9 cellular contexts compared by ENCODE assay signal in genomic region chr2:152542995-152543481, GRCh38.
A peak's percentile ranks its signal among the peaks of the same experiment; 100 is the strongest.
DNase-seq lines count a peak whose midpoint lies in the region; ATAC-seq and TF ChIP-seq lines count a peak whose summit lies in the region.
"Had no signal": no experiment of that assay in that cellular context is flagged by ENCODE, and none has a peak within 500 bp of the region (broad histone marks: within the 10 kb centered on the region; RNA-seq: fewer than 3 reads in every experiment).

No MANE protein-coding gene starts in this region.

- no peak overlapping the region for H3K4me3 ChIP-seq in left ventricle myocardium inferior
- H3K4me3 ChIP-seq in aorta (ENCODE audit: low read length in 2 of 2), result no peak overlapping the region

- WGBS in aorta, 2 donors, result 5 to 10% methylated on average over 4 of the region's 4 CpGs

- ATAC-seq in left cardiac atrium (no peak), aorta (ENCODE audit: low FRiP score) (peak; percentile 72), HG02973 (IDR thresholded peaks at IDR 0.05; ENCODE audit: unreplicated experiment) (no peak)

- H3K27me3 ChIP-seq in left ventricle myocardium inferior (ENCODE audit: low read depth) (no peaks in the 10 kb centered on the region), aorta (ENCODE audit: control insufficient read depth in 1 of 2, insufficient read depth in 2 of 2, low read length in 1 of 2) (no peaks in the 10 kb centered on the region)

- no peak for TF ChIP-seq CTCF in left ventricle myocardium inferior (IDR thresholded peaks at IDR 0.05; ENCODE audit: borderline replicate concordance)

- peak overlapping the region; percentile 43 for H3K27ac ChIP-seq in left ventricle myocardium inferior (replicated peaks)
- peak overlapping the region; percentile 80 to 98 for H3K27ac ChIP-seq in aorta (ENCODE audit: low read depth in 1 of 2, low read length in 2 of 2)

- DNase-seq in left ventricle myocardium inferior, result no peak
- no peak for DNase-seq in left cardiac atrium
- DNase-seq in dedifferentiated amniotic fluid mesenchymal stem cell (ENCODE audit: extremely low spot score), result peak; percentile 87
- DNase-seq in lung microvascular endothelial cell (ENCODE audit: low read depth in 2 of 2), result peak; percentile 71 to 97
- DNase-seq in aorta, result no peak
- no peak for DNase-seq in NOMO-1 treated with dmso at 0.1 percent for 144 hours (lab: John Stamatoyannopoulos, UW; ENCODE audit: unreplicated experiment)
- DNase-seq in NCI-H1048 (lab: John Stamatoyannopoulos, UW), result no peak
- DNase-seq: central memory CD4-positive, alpha-beta T cell had no signal

- intact Hi-C loops in left ventricle myocardium inferior (cut with micrococcal nuclease) (no loop called here), left cardiac atrium (cut with DNase I) (no loop called here), aorta (cut with DNase I) (loop anchor here in 1 of 2 donors (5.0 kb wide), 1 partner anchor 41 kb away; no protein-coding TSS in a partner anchor)

- H3K9me3 ChIP-seq in left ventricle myocardium inferior (replicated peaks), result no peaks in the 10 kb centered on the region
- no peaks in the 10 kb centered on the region for H3K9me3 ChIP-seq in aorta (ENCODE audit: control insufficient read depth, low read length)

- H3K36me3 ChIP-seq in left ventricle myocardium inferior (no peaks in the 10 kb centered on the region), aorta (ENCODE audit: control insufficient read depth in 1 of 2, insufficient read depth in 2 of 2, low read length in 1 of 2) (no peaks in the 10 kb centered on the region)

- H3K4me1 ChIP-seq in left ventricle myocardium inferior, result peaks cover 33% of the 10 kb centered on the region
- H3K4me1 ChIP-seq in aorta (ENCODE audit: control insufficient read depth in 1 of 2, insufficient read depth in 2 of 2, low read length in 2 of 2), result peaks cover 2 to 14% of the 10 kb centered on the region in 2 donors

Comparison
In these comparisons a context has a peak if more than half of its experiments do, and no peak if none do; other contexts are left out.
1. DNase-seq: peak in dedifferentiated amniotic fluid mesenchymal stem cell (single experiment) and lung microvascular endothelial cell (2 of 2); none in left ventricle myocardium inferior (single experiment), left cardiac atrium (single experiment), aorta (0 of 2), NOMO-1 treated with dmso at 0.1 percent for 144 hours (single experiment) and NCI-H1048 (single experiment).